Comparison of ENCODE assay signal across 8 cellular contexts in the genomic region with DNA sequence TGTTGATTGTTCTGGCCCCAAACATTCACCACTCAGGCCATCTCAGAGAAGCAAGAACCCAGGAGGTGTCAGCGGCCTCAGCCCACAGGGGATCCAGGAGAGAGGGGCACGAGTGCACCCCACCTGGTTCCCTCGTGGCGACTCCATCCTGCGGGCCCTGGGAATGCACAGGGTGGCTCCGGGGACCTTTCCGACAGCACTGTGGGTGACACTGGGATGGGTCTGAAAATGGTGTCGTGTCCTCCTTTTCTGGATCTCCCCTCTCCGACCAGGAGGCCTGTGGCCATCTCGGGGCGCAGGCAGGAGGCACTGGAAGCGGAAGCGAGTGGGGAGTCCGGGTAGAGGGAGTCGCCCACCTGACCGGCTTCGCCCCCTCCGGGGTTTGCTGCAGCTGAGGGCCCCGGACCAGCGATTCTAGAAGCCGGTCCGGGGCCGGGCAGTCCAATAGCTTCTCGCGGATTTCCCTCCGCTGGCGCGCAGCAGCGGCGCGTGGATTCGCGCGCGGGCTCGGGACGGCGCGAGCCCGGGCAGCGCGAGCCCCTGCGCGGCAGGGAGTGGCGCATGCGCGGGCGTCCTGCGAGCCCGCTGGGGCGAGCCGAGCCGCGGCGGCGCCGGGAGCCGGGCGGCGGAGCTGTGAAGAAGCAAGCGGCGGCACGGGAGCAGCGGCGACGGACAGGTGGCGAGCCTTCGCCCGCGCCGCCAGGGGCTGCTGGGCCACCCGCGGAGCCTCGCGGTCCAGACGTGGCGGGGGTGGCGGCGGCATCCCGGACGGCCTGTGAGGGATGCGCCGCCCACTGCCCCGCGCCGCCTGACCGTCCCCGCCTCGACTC. TPM values are rescaled to one million over a fixed set of nuclear protein-coding genes. Genes with fewer than 3 reads are reported as not detected.
DNase-seq lines count a peak whose midpoint lies in the region; FAIRE-seq and TF ChIP-seq lines count a peak whose summit lies in the region.

A gene with protein sequence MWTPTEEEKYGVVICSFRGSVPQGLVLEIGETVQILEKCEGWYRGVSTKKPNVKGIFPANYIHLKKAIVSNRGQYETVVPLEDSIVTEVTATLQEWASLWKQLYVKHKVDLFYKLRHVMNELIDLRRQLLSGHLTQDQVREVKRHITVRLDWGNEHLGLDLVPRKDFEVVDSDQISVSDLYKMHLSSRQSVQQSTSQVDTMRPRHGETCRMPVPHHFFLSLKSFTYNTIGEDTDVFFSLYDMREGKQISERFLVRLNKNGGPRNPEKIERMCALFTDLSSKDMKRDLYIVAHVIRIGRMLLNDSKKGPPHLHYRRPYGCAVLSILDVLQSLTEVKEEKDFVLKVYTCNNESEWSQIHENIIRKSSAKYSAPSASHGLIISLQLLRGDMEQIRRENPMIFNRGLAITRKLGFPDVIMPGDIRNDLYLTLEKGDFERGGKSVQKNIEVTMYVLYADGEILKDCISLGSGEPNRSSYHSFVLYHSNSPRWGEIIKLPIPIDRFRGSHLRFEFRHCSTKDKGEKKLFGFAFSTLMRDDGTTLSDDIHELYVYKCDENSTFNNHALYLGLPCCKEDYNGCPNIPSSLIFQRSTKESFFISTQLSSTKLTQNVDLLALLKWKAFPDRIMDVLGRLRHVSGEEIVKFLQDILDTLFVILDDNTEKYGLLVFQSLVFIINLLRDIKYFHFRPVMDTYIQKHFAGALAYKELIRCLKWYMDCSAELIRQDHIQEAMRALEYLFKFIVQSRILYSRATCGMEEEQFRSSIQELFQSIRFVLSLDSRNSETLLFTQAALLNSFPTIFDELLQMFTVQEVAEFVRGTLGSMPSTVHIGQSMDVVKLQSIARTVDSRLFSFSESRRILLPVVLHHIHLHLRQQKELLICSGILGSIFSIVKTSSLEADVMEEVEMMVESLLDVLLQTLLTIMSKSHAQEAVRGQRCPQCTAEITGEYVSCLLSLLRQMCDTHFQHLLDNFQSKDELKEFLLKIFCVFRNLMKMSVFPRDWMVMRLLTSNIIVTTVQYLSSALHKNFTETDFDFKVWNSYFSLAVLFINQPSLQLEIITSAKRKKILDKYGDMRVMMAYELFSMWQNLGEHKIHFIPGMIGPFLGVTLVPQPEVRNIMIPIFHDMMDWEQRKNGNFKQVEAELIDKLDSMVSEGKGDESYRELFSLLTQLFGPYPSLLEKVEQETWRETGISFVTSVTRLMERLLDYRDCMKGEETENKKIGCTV (N-terminal part only) (plus strand): TSS at position 579 of the 830 bp plus-strand sequence. CDS start 337 bp downstream, outside the sequence.

- H3K4me3 ChIP-seq in BLaER1 treated with 17β-estradiol and CSF1 and Interleukin-3, amounts not matched to agents 10 nM and 100 nM = peak within 1 kb of the TSS; percentile 55 to 77 (median 70)
- H3K4me3 ChIP-seq in OCI-LY3 (ENCODE audit: low read length) (peak within 1 kb of the TSS; percentile 84), thymus (ENCODE audit: low read length) (peak within 1 kb of the TSS; percentile 50)

- H3K4me2 ChIP-seq in BLaER1 treated with 17β-estradiol and CSF1 and Interleukin-3, amounts not matched to agents 10 nM and 100 nM = peak within 1 kb of the TSS; percentile 92 to 100 (median 98)
- peak within 1 kb of the TSS; percentile 85 for H3K4me2 ChIP-seq in OCI-LY3 (ENCODE audit: low read length)

- no peaks in the 10 kb centered on the region for H3K36me3 ChIP-seq in BLaER1 treated with 17β-estradiol and CSF1 and Interleukin-3, amounts not matched to agents 10 nM and 100 nM
- H3K36me3 ChIP-seq in OCI-LY3 (replicated peaks; ENCODE audit: low read depth, low read length) (no peaks in the 10 kb centered on the region), thymus (ENCODE audit: control insufficient read depth, insufficient read depth) (no peaks in the 10 kb centered on the region)

- H4K20me1 ChIP-seq in BLaER1 treated with 17β-estradiol and CSF1 and Interleukin-3, amounts not matched to agents 10 nM and 100 nM = peaks cover 0 to 12% (median 5%) of the 10 kb centered on the region in 11 experiments; a peak in 6 of 22 replicates
- H4K20me1 ChIP-seq in OCI-LY3 (ENCODE audit: insufficient read depth, low read length) = 0 out of 2 replicates have a peak, but pooled peaks cover 12% of the 10 kb centered on the region

- WGBS in thymus = 4% methylated on average over 89 of the region's 89 CpGs

- peak within 1 kb of the TSS; percentile 48 for H2AFZ ChIP-seq in OCI-LY3 (ENCODE audit: low read depth, low read length)

- no peak within 1 kb of the TSS for H3K27ac ChIP-seq in BLaER1 treated with 17β-estradiol and CSF1 and Interleukin-3, amounts not matched to agents 10 nM and 100 nM
- no peak within 1 kb of the TSS for H3K27ac ChIP-seq in OCI-LY3 (ENCODE audit: low read length)
- H3K27ac ChIP-seq in thymus (ENCODE audit: low read depth) = no peak within 1 kb of the TSS

- DNase-seq in H54 (ENCODE audit: insufficient read length, low spot score) (peak; percentile 72), frontal cortex (ENCODE audit: low spot score in 2 of 2) (peak; percentile 81 to 85), nucleus accumbens (lab: John Stamatoyannopoulos, UW) (peak in 40 of 56 donors; percentile 19 to 79 (median 48)), amniotic stem cell (lab: John Stamatoyannopoulos, UW) (no peak)
- DNase-seq in activated gamma-delta T cell treated with anti-CD3 and anti-CD28 coated beads, Interleukin-2, amount 50 U/mL, for 16 hours (ENCODE audit: low read depth) = peak; percentile 24

- TF ChIP-seq CTCF in OCI-LY3 (IDR thresholded peaks at IDR 0.05; ENCODE audit: low read depth, low read length) = no peak

- TF ChIP-seq POLR2A in H54 (IDR thresholded peaks at IDR 0.05; ENCODE audit: low read depth, low read length) = 0 out of 2 replicates have a peak, but pooled peaks have one; percentile 31

- no peaks in the 10 kb centered on the region for H3K79me2 ChIP-seq in OCI-LY3 (ENCODE audit: low read length)

- FAIRE-seq in H54 (lab: Jason Lieb, UNC) (no peak), frontal cortex (lab: Jason Lieb, UNC) (no peak)

- H3K9ac ChIP-seq in BLaER1 treated with 17β-estradiol and CSF1 and Interleukin-3, amounts not matched to agents 10 nM and 100 nM = peak within 1 kb of the TSS; percentile 37 to 75 (median 62); a peak in 21 of 22 replicates
- H3K9ac ChIP-seq in OCI-LY3 (ENCODE audit: low read length) = peak within 1 kb of the TSS; percentile 48

- H3K27me3 ChIP-seq in BLaER1 treated with 17β-estradiol and CSF1 and Interleukin-3, amounts not matched to agents 10 nM and 100 nM = peaks cover 54 to 66% (median 63%) of the 10 kb centered on the region in 11 experiments
- H3K27me3 ChIP-seq in OCI-LY3 (ENCODE audit: low read depth, low read length) = peaks cover 54% of the 10 kb centered on the region
- H3K27me3 ChIP-seq in thymus (ENCODE audit: control insufficient read depth, insufficient read depth) = peaks cover 39% of the 10 kb centered on the region

- peaks cover 0 to 14% (median 5%) of the 10 kb centered on the region in 10 experiments; a peak in 5 of 20 replicates for H3K4me1 ChIP-seq in BLaER1 treated with 17β-estradiol and CSF1 and Interleukin-3, amounts not matched to agents 10 nM and 100 nM
- peaks cover 17% of the 10 kb centered on the region for H3K4me1 ChIP-seq in OCI-LY3 (ENCODE audit: low read length)
- H3K4me1 ChIP-seq in thymus (ENCODE audit: control insufficient read depth, insufficient read depth, low read length) = peaks cover 9% of the 10 kb centered on the region

- H3K9me3 ChIP-seq in BLaER1 treated with 17β-estradiol and CSF1 and Interleukin-3, amounts not matched to agents 10 nM and 100 nM (replicated peaks in 1 of 11) = no peaks in the 10 kb centered on the region
- no peaks in the 10 kb centered on the region for H3K9me3 ChIP-seq in OCI-LY3 (ENCODE audit: insufficient read depth, low read length)
- H3K9me3 ChIP-seq in thymus (ENCODE audit: control insufficient read depth) = no peaks in the 10 kb centered on the region

RNA-seq across cellular contexts. Expression of the gene that starts here (rescaled TPM):
- total RNA-seq in frontal cortex = 39.9 TPM
- 0.21 TPM for polyA plus RNA-seq in thymus
